6 cellular contexts compared by ENCODE assay signal in genomic region chr12:116469344-116469743, GRCh38.
"Had no signal": no experiment of that assay in that cellular context is flagged by ENCODE, and none has a peak within 500 bp of the region (broad histone marks: within the 10 kb centered on the region; RNA-seq: fewer than 3 reads in every experiment).

No MANE protein-coding gene starts in this region.

- H2AFZ ChIP-seq: GM23338 had no signal

- H3K9me3 Mint-ChIP-seq: HFFc6 had no signal

- H3K27me3 Mint-ChIP-seq: IgD-negative memory B cell had no signal

- H3K4me1 ChIP-seq: HAP-1 had no signal

- H3K27ac Mint-ChIP-seq: GM23338, HFFc6, IgD-negative memory B cell had no signal

- DNase-seq: HFFc6 had no signal

- H3K4me1 Mint-ChIP-seq: GM23338 had no signal

- H3K9me3 ChIP-seq: HAP-1 had no signal

- H3K4me3 ChIP-seq: GM23338, HAP-1 had no signal

- H3K36me3 Mint-ChIP-seq: IgD-negative memory B cell had no signal

- H3K4me3 Mint-ChIP-seq: GM23338, HFFc6, IgD-negative memory B cell had no signal

- H3K4me2 ChIP-seq: GM23338 had no signal

- H3K27ac ChIP-seq: HL-60 had no signal

- ATAC-seq: GM23338, HepG2 had no signal

- H3K36me3 ChIP-seq: HAP-1 had no signal
